9 cellular contexts compared by ENCODE assay signal in the genomic region with DNA sequence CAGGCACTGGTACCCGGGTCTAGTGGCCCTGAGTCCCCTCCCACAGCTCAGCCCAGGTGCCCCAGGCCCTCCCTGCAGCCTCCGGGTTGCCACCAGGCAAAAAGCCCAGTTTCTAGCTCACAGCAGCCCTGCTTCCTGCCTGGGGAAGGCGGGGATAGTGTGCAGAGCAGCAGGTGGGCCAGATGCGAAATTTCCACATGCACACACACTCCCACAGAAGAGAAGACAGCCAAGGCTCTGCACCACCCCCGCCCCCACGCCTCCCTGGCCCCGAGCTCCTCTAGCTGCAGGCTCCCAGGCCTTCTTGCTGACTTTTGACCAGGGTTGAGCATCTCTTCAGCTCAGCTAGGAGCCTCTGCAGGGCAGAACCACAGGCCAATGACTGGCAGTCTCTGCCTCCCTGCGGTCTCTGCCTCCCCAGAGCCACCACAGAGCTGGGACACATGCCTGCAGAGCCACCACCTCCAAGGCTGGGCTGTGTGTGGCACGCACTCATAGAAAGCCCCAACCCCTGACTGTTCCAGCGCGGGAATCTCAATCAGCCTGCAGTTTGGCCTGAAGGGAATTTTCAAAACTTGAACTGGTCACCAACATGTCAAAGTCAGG. TPM values are rescaled to one million over a fixed set of nuclear protein-coding genes. Genes with fewer than 3 reads are reported as not detected.
DNase-seq lines count a peak whose midpoint lies in the region; ATAC-seq and TF ChIP-seq lines count a peak whose summit lies in the region.
"Had no signal": no experiment of that assay in that cellular context is flagged by ENCODE, and none has a peak within 500 bp of the region (broad histone marks: within the 10 kb centered on the region; RNA-seq: fewer than 3 reads in every experiment).

No MANE protein-coding gene starts in this region.

- peaks cover 29% of the 10 kb centered on the region for H3K36me3 ChIP-seq in right atrium auricular region

- no peak overlapping the region for H3K4me3 ChIP-seq in right atrium auricular region
- H3K4me3 ChIP-seq in dorsolateral prefrontal cortex: peak overlapping the region in 1 of 59 donors; percentile 10

- H3K27ac ChIP-seq in right atrium auricular region: no peak overlapping the region
- peak overlapping the region in 12 of 59 donors; percentile 12 to 57 (median 36) for H3K27ac ChIP-seq in dorsolateral prefrontal cortex

- DNase-seq in cardiac septum (ENCODE audit: low spot score): peak; percentile 67
- no peak for DNase-seq in right atrium auricular region (ENCODE audit: low spot score)
- peak; percentile 59 for DNase-seq in NCI-H2196 (lab: John Stamatoyannopoulos, UW; ENCODE audit: unreplicated experiment)
- DNase-seq in dorsolateral prefrontal cortex: peak in 8 of 10 donors; percentile 20 to 65 (median 50)
- DNase-seq in ureter (ENCODE audit: low spot score): peak; percentile 37
- DNase-seq in NCI-H446 treated with DMSO at 0.1 percent for 48 hours (lab: John Stamatoyannopoulos, UW): no peak
- DNase-seq in NCI-H1048 (lab: John Stamatoyannopoulos, UW): no peak
- DNase-seq: dermis blood vessel endothelial cell had no signal

- ATAC-seq in GM18519 (IDR thresholded peaks at IDR 0.05; ENCODE audit: low FRiP score, unreplicated experiment): no peak

- peaks cover 0 to 65% of the 10 kb centered on the region in 2 donors for H3K4me1 ChIP-seq in right atrium auricular region

- H3K27me3 ChIP-seq in right atrium auricular region (no peaks in the 10 kb centered on the region), dorsolateral prefrontal cortex (no peaks in the 10 kb centered on the region)

- no peak for TF ChIP-seq CTCF in right atrium auricular region (IDR thresholded peaks at IDR 0.05)
- TF ChIP-seq CTCF in dorsolateral prefrontal cortex (IDR thresholded peaks at IDR 0.05 in 54 of 56, conservative IDR thresholded peaks at IDR 0.05 in 2 of 56; ENCODE audit: low read depth in 1 of 56, partially characterized antibody in 56 of 56): no peak

- intact Hi-C loops in cardiac septum (cut with DNase I) (loop anchor here (10.0 kb wide), 1 partner anchor 559 kb away; no protein-coding TSS in a partner anchor), dorsolateral prefrontal cortex (cut with DNase I) (loop anchor here in 1 of 2 donors (10.0 kb wide), 1 partner anchor 269 kb away; the partner anchor contains the start of gene CTDP1)

- H3K9me3 ChIP-seq in right atrium auricular region: no peaks in the 10 kb centered on the region

RNA-seq across cellular contexts. Expression of gene SLC66A2, which starts 7.2 kb away (rescaled TPM):
- total RNA-seq in cardiac septum (23.5 TPM), right atrium auricular region (10 to 100 TPM; 21.4 to 22.9 TPM), dorsolateral prefrontal cortex (100 to 1,000 TPM in 40 of 120 experiments, 10 to 100 TPM in 80; 48.9 to 138 (median 96.6) TPM), ureter (37.4 TPM)

RNA-seq across cellular contexts. Expression of gene HSBP1L1, which starts 20.2 kb away (rescaled TPM):
- total RNA-seq in cardiac septum (7.9 TPM), right atrium auricular region (10 to 100 TPM in 1 of 2 donors, 1 to 10 TPM in 1; 8.6 to 13.0 TPM), dorsolateral prefrontal cortex (10 to 100 TPM in 105 of 120 experiments, 1 to 10 TPM in 15; 5.7 to 22.6 (median 13.2) TPM), ureter (29.5 TPM)

RNA-seq across cellular contexts. Expression of gene TXNL4A, which starts 44.1 kb away (rescaled TPM):
- 96.5 TPM for total RNA-seq in cardiac septum
- total RNA-seq in right atrium auricular region: 10 to 100 TPM; 20.8 to 37.5 TPM
- 100 to 1,000 TPM in 43 of 120 experiments, 10 to 100 TPM in 77; 68.3 to 133 (median 95.2) TPM for total RNA-seq in dorsolateral prefrontal cortex
- total RNA-seq in ureter: 82.1 TPM

Comparison
In these comparisons a context has a peak if more than half of its experiments do, and no peak if none do; other contexts are left out.
1. DNase-seq: peak in cardiac septum (single experiment), NCI-H2196 (single experiment), dorsolateral prefrontal cortex (8 of 10) and ureter (single experiment); none in right atrium auricular region (single experiment), NCI-H446 treated with DMSO at 0.1 percent for 48 hours (single experiment) and NCI-H1048 (single experiment).